ENCODE assay signal across 29 cellular contexts in genomic region chr3:152858170-152858800, GRCh38. TPM values are rescaled to one million over a fixed set of nuclear protein-coding genes. Genes with fewer than 3 reads are reported as not detected.
DNase-seq lines count a peak whose midpoint lies in the region; ATAC-seq, FAIRE-seq and TF ChIP-seq lines count a peak whose summit lies in the region.
"Had no signal": no experiment of that assay in that cellular context is flagged by ENCODE, and none has a peak within 500 bp of the region (broad histone marks: within the 10 kb centered on the region; RNA-seq: fewer than 3 reads in every experiment).

No MANE protein-coding gene starts in this region.

- H3K27ac ChIP-seq in liver (ENCODE audit: low read depth in 1 of 2, low read length in 2 of 2) (no peak overlapping the region), HepG2 (ENCODE audit: extremely low read length, insufficient read depth, low read length) (no peak overlapping the region)
- H3K27ac ChIP-seq: BLaER1, dorsolateral prefrontal cortex, heart right ventricle, SJSA1, thyroid gland had no signal

- TF ChIP-seq EP300 in HepG2 (IDR thresholded peaks at IDR 0.05; ENCODE audit: low read depth in 2 of 2, low read length in 2 of 2) (no peak), HepG2 (CRISPR knock-in tag; IDR thresholded peaks at IDR 0.05; ENCODE audit: borderline replicate concordance) (no peak)

- CTCF ChIA-PET in HepG2 (lab: Yijun Ruan, JAX; ENCODE audit: low intra/inter-chr PET ratio, low total read pairs) = no interaction called here

- peaks cover 17% of the 10 kb centered on the region for H3K4me1 Mint-ChIP-seq in neural crest cell
- H3K4me1 Mint-ChIP-seq: activated naive CD8-positive, alpha-beta T cell treated with anti-CD3 and anti-CD28 coated beads, Interleukin-2, amount 50 U/mL, for 24 hours; central memory CD8-positive, alpha-beta T cell; memory B cell had no signal

- no peaks in the 10 kb centered on the region for H3K27me3 Mint-ChIP-seq in neural crest cell (ENCODE audit: low read depth)
- H3K27me3 Mint-ChIP-seq: activated naive CD8-positive, alpha-beta T cell treated with anti-CD3 and anti-CD28 coated beads, Interleukin-2, amount 50 U/mL, for 24 hours; central memory CD8-positive, alpha-beta T cell; memory B cell; stimulated activated naive CD8-positive, alpha-beta T cell treated with anti-CD3 and anti-CD28 coated beads, Interleukin-15, Interleukin-2, amounts not matched to agents 100 ng/mL and 50 ng/mL, for 24 hours had no signal

- TF ChIP-seq CTCF in liver (IDR thresholded peaks at IDR 0.05; ENCODE audit: low read depth, low read length, missing input control) (no peak), HepG2 (CRISPR knock-in tag; IDR thresholded peaks at IDR 0.05) (no peak), neural crest cell (conservative IDR thresholded peaks at IDR 0.05) (no peak)

- H3K4me1 ChIP-seq in liver (ENCODE audit: control insufficient read depth in 4 of 4, insufficient read depth in 4 of 4, low read length in 3 of 4) (no peaks in the 10 kb centered on the region), HepG2 (ENCODE audit: insufficient read depth, low read length) (no peaks in the 10 kb centered on the region)
- H3K4me1 ChIP-seq: BLaER1, SJSA1, thyroid gland had no signal

- peaks cover 5% of the 10 kb centered on the region for H3K9me3 Mint-ChIP-seq in neural crest cell
- H3K9me3 Mint-ChIP-seq: activated naive CD8-positive, alpha-beta T cell treated with anti-CD3 and anti-CD28 coated beads, Interleukin-2, amount 50 U/mL, for 24 hours; activated T-cell treated with anti-CD3 and anti-CD28 coated beads, Interleukin-2, amount 50 U/mL, for 4 hours; central memory CD8-positive, alpha-beta T cell; memory B cell; stimulated activated naive CD8-positive, alpha-beta T cell treated with anti-CD3 and anti-CD28 coated beads, Interleukin-15, Interleukin-2, amounts not matched to agents 100 ng/mL and 50 ng/mL, for 24 hours; T-helper 1 cell treated with Interleukin-12 subunit alpha and Interleukin-12 subunit beta and Interleukin-4 antibody, amounts not matched to agents 30 μg/mL and 1 μg/mL, for 36 hours had no signal

- in situ Hi-C loops in HepG2 (cut with HindIII; ENCODE audit: extremely low pct_ligation_motif_present, low pct_unique_long_range_greater_than_20kb) = no loop called here

- peak overlapping the region; percentile 18 for H3K4me3 Mint-ChIP-seq in neural crest cell
- H3K4me3 Mint-ChIP-seq: activated naive CD8-positive, alpha-beta T cell treated with anti-CD3 and anti-CD28 coated beads, Interleukin-2, amount 50 U/mL, for 24 hours; activated T-cell treated with anti-CD3 and anti-CD28 coated beads, Interleukin-2, amount 50 U/mL, for 4 hours; central memory CD8-positive, alpha-beta T cell; memory B cell; stimulated activated naive CD8-positive, alpha-beta T cell treated with anti-CD3 and anti-CD28 coated beads, Interleukin-15, Interleukin-2, amounts not matched to agents 100 ng/mL and 50 ng/mL, for 24 hours; T-helper 1 cell treated with Interleukin-12 subunit alpha and Interleukin-12 subunit beta and Interleukin-4 antibody, amounts not matched to agents 30 μg/mL and 1 μg/mL, for 36 hours had no signal

- TF ChIP-seq POLR2A in HepG2 (IDR thresholded peaks at IDR 0.05; ENCODE audit: insufficient read depth in 1 of 2, low read depth in 2 of 2, low read length in 2 of 2) (no peak), erythroblast (IDR thresholded peaks at IDR 0.05; ENCODE audit: low read length) (no peak)

- H3K9me3 ChIP-seq in liver (ENCODE audit: control insufficient read depth in 4 of 4, low read length in 3 of 4) (no peaks in the 10 kb centered on the region), HepG2 (ENCODE audit: low read length) (no peaks in the 10 kb centered on the region)
- H3K9me3 ChIP-seq: BLaER1, SJSA1, thyroid gland had no signal

- H3K36me3 ChIP-seq in liver (ENCODE audit: control insufficient read depth in 4 of 4, insufficient read depth in 3 of 4, low read depth in 1 of 4, low read length in 3 of 4) = no peaks in the 10 kb centered on the region
- no peaks in the 10 kb centered on the region for H3K36me3 ChIP-seq in HepG2 (replicated peaks in 1 of 2; ENCODE audit: control insufficient read depth in 1 of 2, insufficient read depth in 2 of 2, low read length in 2 of 2)
- H3K36me3 ChIP-seq: BLaER1, heart right ventricle, SJSA1, thyroid gland had no signal

- H3K27me3 ChIP-seq in liver (ENCODE audit: control insufficient read depth in 4 of 4, insufficient read depth in 4 of 4, low read length in 3 of 4) (no peaks in the 10 kb centered on the region), HepG2 (ENCODE audit: control insufficient read depth in 1 of 2, insufficient read depth in 2 of 2, low read length in 2 of 2) (no peaks in the 10 kb centered on the region)
- H3K27me3 ChIP-seq: BLaER1, dorsolateral prefrontal cortex, heart right ventricle, SJSA1, thyroid gland had no signal

- intact Hi-C loops in HepG2 (cut with micrococcal nuclease; ENCODE audit: unreplicated experiment) = no loop called here

- H3K9ac ChIP-seq in liver (ENCODE audit: low read depth in 1 of 2, low read length in 2 of 2) (no peak overlapping the region), HepG2 (ENCODE audit: insufficient read depth, low read depth, low read length) (no peak overlapping the region)
- H3K9ac ChIP-seq: BLaER1 had no signal

- H2AFZ ChIP-seq in HepG2 (ENCODE audit: low read length) = no peak overlapping the region

- no peaks in the 10 kb centered on the region for H3K79me2 ChIP-seq in HepG2 (ENCODE audit: insufficient read depth, low read length)

- 72% methylated on average over 4 of the region's 4 CpGs for WGBS in liver
- 3% methylated on average over 4 of the region's 4 CpGs for WGBS in HepG2 (ENCODE audit: low lambda C conversion rate)

- H3K27ac Mint-ChIP-seq in neural crest cell (ENCODE audit: unreplicated experiment) = peak overlapping the region; percentile 50
- H3K27ac Mint-ChIP-seq: activated naive CD8-positive, alpha-beta T cell treated with anti-CD3 and anti-CD28 coated beads, Interleukin-2, amount 50 U/mL, for 24 hours; memory B cell; progenitor cell of endocrine pancreas; stimulated activated naive CD8-positive, alpha-beta T cell treated with anti-CD3 and anti-CD28 coated beads, Interleukin-15, Interleukin-2, amounts not matched to agents 100 ng/mL and 50 ng/mL, for 24 hours; T-helper 1 cell treated with Interleukin-12 subunit alpha and Interleukin-12 subunit beta and Interleukin-4 antibody, amounts not matched to agents 30 μg/mL and 1 μg/mL, for 36 hours had no signal

- H3K36me3 Mint-ChIP-seq in neural crest cell (ENCODE audit: low read depth) = no peaks in the 10 kb centered on the region
- H3K36me3 Mint-ChIP-seq: memory B cell had no signal

- TF ChIP-seq RAD21 in liver (IDR thresholded peaks at IDR 0.05) (peak in 1 of 2 donors; percentile 9), HepG2 (CRISPR knock-in tag; IDR thresholded peaks at IDR 0.05) (no peak)

- no peak for ATAC-seq in HepG2
- ATAC-seq in HG03045 (IDR thresholded peaks at IDR 0.05; ENCODE audit: unreplicated experiment) = no peak
- ATAC-seq: activated naive CD8-positive, alpha-beta T cell treated with anti-CD3 and anti-CD28 coated beads, Interleukin-2, amount 50 U/mL, for 24 hours; activated T-cell treated with anti-CD3 and anti-CD28 coated beads, Interleukin-2, amount 50 U/mL, for 4 hours; K562 had no signal

- POLR2A ChIA-PET in HepG2 (lab: Yijun Ruan, JAX) = no interaction called here

- no peak overlapping the region for H3K4me2 ChIP-seq in HepG2 (ENCODE audit: low read depth, low read length)
- H3K4me2 ChIP-seq: BLaER1 had no signal

- DNase-seq in HepG2 (ENCODE audit: low spot score) (no peak), foreskin melanocyte (peak; percentile 5), neural crest cell (ENCODE audit: low read depth, low spot score) (no peak), erythroblast (lab: John Stamatoyannopoulos, UW) (no peak), dermis blood vessel endothelial cell (no peak)
- DNase-seq: activated CD4-positive, alpha-beta T cell treated with anti-CD3 and anti-CD28 coated beads for 48 hours; activated gamma-delta T cell treated with Interleukin-2 at 50 U/mL for 16 hours; activated naive CD8-positive, alpha-beta T cell treated with anti-CD3 and anti-CD28 coated beads, Interleukin-2, amount 50 U/mL, for 24 hours; activated T-cell treated with anti-CD3 and anti-CD28 coated beads, Interleukin-2, amount 50 U/mL, for 4 hours; DND-41; dorsolateral prefrontal cortex; H7; heart right ventricle; MM.1S; NCI-H1417 treated with DMSO at 0.1 percent for 48 hours; NCI-H2081 treated with DMSO at 0.1 percent for 48 hours; NCI-H226; thyroid gland had no signal

- no peak for FAIRE-seq in HepG2 (lab: Jason Lieb, UNC)
- FAIRE-seq: GM18507, K562 had no signal

- H4K20me1 ChIP-seq in HepG2 (ENCODE audit: insufficient read depth, low read length) = no peaks in the 10 kb centered on the region
- H4K20me1 ChIP-seq: BLaER1 had no signal

- no peak overlapping the region for H3K4me3 ChIP-seq in liver (ENCODE audit: low read depth in 1 of 3, low read length in 3 of 3)
- H3K4me3 ChIP-seq in HepG2 (replicated peaks in 1 of 3; ENCODE audit: insufficient read depth in 1 of 3, low read depth in 2 of 3, low read length in 3 of 3) = no peak overlapping the region
- H3K4me3 ChIP-seq: BLaER1, dorsolateral prefrontal cortex, heart right ventricle, K562, SJSA1, thyroid gland had no signal

- no TSS peak for BruUV-seq in HepG2 (replicated peaks; lab: Mats Ljungman, UMichigan)

RNA-seq across cellular contexts. Expression of gene P2RY1, which starts 23.4 kb away (rescaled TPM):
- total RNA-seq in liver (1 to 10 TPM; 3.1 to 7.5 TPM), HepG2 (2016; rRNA removed; fragmentation: Illumina TruSeq; extraction: Trizol) (not detected in 2 replicates), neural crest cell (8.6 and 9.0 TPM in 2 replicates), dermis blood vessel endothelial cell (0.88 and 2.4 TPM in 2 replicates)
- polyA plus RNA-seq in liver (under 1 TPM; 0.54 to 0.62 TPM), HepG2 (2011; rRNA removed) (not detected in 2 replicates)
- total RNA-seq in HepG2 (2016; cell fraction: cytosol; rRNA removed; fragmentation: Illumina TruSeq; extraction: Trizol; ENCODE audit: low read depth) = not detected in 2 replicates
- total RNA-seq in HepG2 (2016; cell fraction: insoluble cytoplasmic fraction; rRNA removed; fragmentation: Illumina TruSeq; extraction: Trizol) = not detected in 2 replicates
- not detected in 2 replicates for total RNA-seq in HepG2 (2016; cell fraction: membrane; rRNA removed; fragmentation: Illumina TruSeq; extraction: Trizol)
- not detected in 2 replicates for total RNA-seq in HepG2 (2016; cell fraction: nucleus; rRNA removed; fragmentation: Illumina TruSeq; extraction: Trizol)
- polyA plus RNA-seq in HepG2 (2011; cell fraction: cytosol; rRNA removed) = not detected in 2 replicates
- not detected in 2 replicates for polyA plus RNA-seq in HepG2 (2011; cell fraction: nucleus; rRNA removed)
- polyA plus RNA-seq in HepG2 (2012) = not detected in 2 replicates
- not detected in 2 replicates for polyA plus RNA-seq in HepG2 (2016; cell fraction: cytosol; fragmentation: Illumina TruSeq; extraction: Trizol; ENCODE audit: low read depth)
- not detected in 2 replicates for polyA plus RNA-seq in HepG2 (2016; cell fraction: insoluble cytoplasmic fraction; fragmentation: Illumina TruSeq; extraction: Trizol; ENCODE audit: low read depth)
- not detected in 2 replicates for polyA plus RNA-seq in HepG2 (2016; cell fraction: membrane; fragmentation: Illumina TruSeq; extraction: Trizol; ENCODE audit: low read depth)
- polyA plus RNA-seq in HepG2 (2016; cell fraction: nucleus; fragmentation: Illumina TruSeq; extraction: Trizol; ENCODE audit: insufficient read depth, low read depth) = not detected in 2 replicates
- polyA minus RNA-seq in HepG2 (2011; rRNA and poly(A)+ RNA removed; ENCODE audit: low replicate concordance) = 0.05 TPM in 1 of 2 replicates, not detected in the other
- polyA minus RNA-seq in HepG2 (2011; cell fraction: cytosol; rRNA and poly(A)+ RNA removed) = not detected in 2 replicates
- not detected in 2 replicates for polyA minus RNA-seq in HepG2 (2011; cell fraction: nucleus; rRNA and poly(A)+ RNA removed)
